Comparison of ENCODE assay signal across 1 cellular context in genomic region chr20:24469116-24470030, GRCh38.
TF ChIP-seq lines count a peak whose summit lies in the region.

Gene SYNDIG1, plus strand, starts transcription at chr20:24469629. Its CDS starts 73,469 bp downstream, at chr20:24543098.

TF ChIP-seq in A549, 52 proteins besides CTCF, POLR2A, EP300 and RAD21 (continued from another document):
- TF ChIP-seq JUNB (IDR thresholded peaks at IDR 0.05) (no peak), NFE2L2 (conservative IDR thresholded peaks at IDR 0.05; ENCODE audit: low read length) (no peak)
